Comparison of ENCODE assay signal across 17 cellular contexts in the genomic region with DNA sequence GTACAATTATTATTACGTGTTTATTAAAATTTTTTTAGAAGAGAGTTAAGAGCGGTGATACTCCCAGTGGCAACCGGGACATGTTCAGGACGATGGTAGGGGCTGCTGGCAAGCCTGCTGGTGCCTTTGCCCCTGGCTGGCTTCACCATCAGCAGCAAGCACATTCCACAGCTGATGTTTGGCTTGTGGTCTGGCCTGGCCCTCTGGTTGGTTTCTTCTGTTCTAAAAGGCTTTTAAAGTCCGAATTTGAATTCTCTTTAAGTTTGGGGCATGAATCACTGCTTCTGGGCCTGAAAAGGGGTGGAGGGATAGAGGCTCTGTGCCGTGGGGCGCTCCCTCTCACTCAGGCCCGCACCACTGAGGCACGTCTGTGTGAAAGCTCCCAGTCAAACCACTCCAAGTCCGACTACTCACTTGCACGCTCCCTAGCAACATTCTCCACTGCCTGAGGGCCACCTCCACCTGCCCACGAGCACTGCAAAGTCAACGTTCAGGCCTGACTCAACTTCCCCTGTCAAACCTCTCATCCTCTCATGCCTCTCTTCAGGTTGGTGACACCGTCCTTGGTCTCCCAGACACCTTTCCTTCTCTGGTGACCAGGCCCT. TPM values are rescaled to one million over a fixed set of nuclear protein-coding genes. Genes with fewer than 3 reads are reported as not detected.
A peak's percentile ranks its signal among the peaks of the same experiment; 100 is the strongest.
DNase-seq lines count a peak whose midpoint lies in the region; ATAC-seq and TF ChIP-seq lines count a peak whose summit lies in the region.
"Had no signal": no experiment of that assay in that cellular context is flagged by ENCODE, and none has a peak within 500 bp of the region (broad histone marks: within the 10 kb centered on the region; RNA-seq: fewer than 3 reads in every experiment).

No MANE protein-coding gene starts in this region.

- no peaks in the 10 kb centered on the region for H3F3A ChIP-seq in SK-N-SH (replicated peaks; ENCODE audit: insufficient read depth)

- no peak for TF ChIP-seq CTCF in Caco-2 (IDR thresholded peaks at IDR 0.05; ENCODE audit: insufficient read depth in 1 of 2, low read depth in 1 of 2, low read length in 1 of 2, severe bottlenecking in 1 of 2, unreplicated experiment in 1 of 2)
- no peak for TF ChIP-seq CTCF in SK-N-SH (IDR thresholded peaks at IDR 0.05)
- TF ChIP-seq CTCF in gastroesophageal sphincter (IDR thresholded peaks at IDR 0.05) = no peak
- no peak for TF ChIP-seq CTCF in suprapubic skin (IDR thresholded peaks at IDR 0.05)
- TF ChIP-seq CTCF in BE2C (IDR thresholded peaks at IDR 0.05; ENCODE audit: low read depth, low read length) = no peak

- H3K27ac ChIP-seq in SK-N-SH (ENCODE audit: low read depth in 2 of 2, low read length in 1 of 2) (no peak overlapping the region), gastroesophageal sphincter (peak overlapping the region in 3 of 4 donors; percentile 15 to 27 (median 20)), suprapubic skin (peak overlapping the region; percentile 7)
- H3K27ac ChIP-seq: BLaER1 treated with 17β-estradiol and CSF1 and Interleukin-3, amounts not matched to agents 10 nM and 100 nM; body of pancreas had no signal

- H3K9me3 ChIP-seq in Caco-2 = no peaks in the 10 kb centered on the region
- no peaks in the 10 kb centered on the region for H3K9me3 ChIP-seq in SK-N-SH
- no peaks in the 10 kb centered on the region for H3K9me3 ChIP-seq in gastroesophageal sphincter
- H3K9me3 ChIP-seq in suprapubic skin = no peaks in the 10 kb centered on the region
- H3K9me3 ChIP-seq in BE2C = no peaks in the 10 kb centered on the region
- H3K9me3 ChIP-seq: BLaER1 treated with 17β-estradiol and CSF1 and Interleukin-3, amounts not matched to agents 10 nM and 100 nM; body of pancreas had no signal

- H3K4me3 ChIP-seq in Caco-2 (ENCODE audit: low read depth, low read length) (peak overlapping the region; percentile 43), SK-N-SH (ENCODE audit: low read depth in 2 of 2, low read length in 1 of 2) (no peak overlapping the region), gastroesophageal sphincter (no peak overlapping the region), suprapubic skin (no peak overlapping the region), BE2C (ENCODE audit: low read depth, low read length) (no peak overlapping the region)
- H3K4me3 ChIP-seq: BLaER1 treated with 17β-estradiol and CSF1 and Interleukin-3, amounts not matched to agents 10 nM and 100 nM; body of pancreas; lung had no signal

- H3K9ac ChIP-seq in SK-N-SH = no peak overlapping the region
- H3K9ac ChIP-seq: BLaER1 treated with 17β-estradiol and CSF1 and Interleukin-3, amounts not matched to agents 10 nM and 100 nM had no signal

- H3K36me3 ChIP-seq in Caco-2 (ENCODE audit: control insufficient read depth, insufficient read depth, low read length) (no peaks in the 10 kb centered on the region; the same call in 1 of the 2 replicates), SK-N-SH (replicated peaks in 1 of 2; ENCODE audit: control insufficient read depth in 1 of 2, insufficient read depth in 2 of 2, low read length in 1 of 2) (no peaks in the 10 kb centered on the region), gastroesophageal sphincter (no peaks in the 10 kb centered on the region), suprapubic skin (no peaks in the 10 kb centered on the region), BE2C (no peaks in the 10 kb centered on the region)
- H3K36me3 ChIP-seq: BLaER1 treated with 17β-estradiol and CSF1 and Interleukin-3, amounts not matched to agents 10 nM and 100 nM had no signal

- peaks cover 7% of the 10 kb centered on the region for H3K36me3 Mint-ChIP-seq in Caco-2 (ENCODE audit: insufficient read depth, unreplicated experiment)

- peaks cover 24% of the 10 kb centered on the region for H3K4me1 Mint-ChIP-seq in Caco-2 (ENCODE audit: low read depth, unreplicated experiment)
- H3K4me1 Mint-ChIP-seq: activated T-helper 17 cell treated with anti-CD3 and anti-CD28 coated beads, Interleukin-2, amount 50 U/mL, for 72 hours had no signal

- TF ChIP-seq EP300 in SK-N-SH (IDR thresholded peaks at IDR 0.05; ENCODE audit: borderline replicate concordance in 1 of 2, low read depth in 1 of 2, low read length in 1 of 2) (0 out of 4 replicates have a peak, but pooled peaks of 1 of the 2 experiments have one; percentile 16), gastroesophageal sphincter (IDR thresholded peaks at IDR 0.05) (no peak), suprapubic skin (IDR thresholded peaks at IDR 0.05) (no peak)

- H2AFZ ChIP-seq in SK-N-SH (ENCODE audit: low read depth) = no peak overlapping the region

- DNase-seq in Caco-2 (no peak), SK-N-SH (no peak), suprapubic skin (ENCODE audit: low spot score in 2 of 2) (no peak), SHP77 treated with DMSO at 0.1 percent for 48 hours (lab: John Stamatoyannopoulos, UW) (no peak), NCI-H2029 treated with DMSO at 0.1 percent for 48 hours (lab: John Stamatoyannopoulos, UW) (no peak), NOMO-1 (lab: John Stamatoyannopoulos, UW; ENCODE audit: unreplicated experiment in 2 of 2) (no peak), BE2C (no peak)
- DNase-seq: activated CD4-positive, alpha-beta T cell treated with anti-CD3 and anti-CD28 coated beads, Interleukin-2, amount 50 U/mL, for 4 hours; effector CD4-positive, alpha-beta T cell; NK-92 treated with Interleukin-12 subunit alpha and Interleukin-12 subunit beta, amount 100 ng/mL, for 24 hours; SHP77; stimulated activated naive CD4-positive, alpha-beta T cell had no signal

- H3K27ac Mint-ChIP-seq in Caco-2 (ENCODE audit: unreplicated experiment) = peak overlapping the region; percentile 93
- H3K27ac Mint-ChIP-seq: activated T-helper 17 cell treated with anti-CD3 and anti-CD28 coated beads, Interleukin-2, amount 50 U/mL, for 72 hours had no signal

- 74% methylated on average over 14 of the region's 14 CpGs for WGBS in SK-N-SH (ENCODE audit: low lambda C conversion rate)
- WGBS in gastroesophageal sphincter (ENCODE audit: low coverage in 1 of 2), 2 donors = 79 to 88% methylated on average over 6 to 14 of the region's 14 CpGs
- WGBS in suprapubic skin = 78% methylated on average over 14 of the region's 14 CpGs

- no peaks in the 10 kb centered on the region for H4K20me1 ChIP-seq in SK-N-SH (ENCODE audit: insufficient read depth)
- H4K20me1 ChIP-seq: BLaER1 treated with 17β-estradiol and CSF1 and Interleukin-3, amounts not matched to agents 10 nM and 100 nM had no signal

- H3K4me1 ChIP-seq in Caco-2 (peaks cover 32% of the 10 kb centered on the region), SK-N-SH (ENCODE audit: control insufficient read depth in 1 of 2, insufficient read depth in 2 of 2, low read depth in 1 of 2, low read length in 1 of 2) (no peaks in the 10 kb centered on the region; a peak in 1 of 4 replicates), gastroesophageal sphincter (peaks cover 0 to 35% (median 14%) of the 10 kb centered on the region in 3 donors), suprapubic skin (peaks cover 14% of the 10 kb centered on the region), BE2C (no peaks in the 10 kb centered on the region)
- H3K4me1 ChIP-seq: body of pancreas had no signal

- H3K79me2 ChIP-seq in SK-N-SH (ENCODE audit: insufficient read depth) = no peaks in the 10 kb centered on the region; the same call in 1 of the 2 replicates

- intact Hi-C loops in Caco-2 (cut with micrococcal nuclease; ENCODE audit: unreplicated experiment) = no loop called here

- TF ChIP-seq RAD21 in SK-N-SH (IDR thresholded peaks at IDR 0.05; ENCODE audit: low read length) = no peak

- no peaks in the 10 kb centered on the region for H3K9me3 Mint-ChIP-seq in Caco-2 (ENCODE audit: unreplicated experiment)
- H3K9me3 Mint-ChIP-seq: activated T-helper 17 cell treated with anti-CD3 and anti-CD28 coated beads, Interleukin-2, amount 50 U/mL, for 72 hours had no signal

- no peaks in the 10 kb centered on the region for H3K9me2 ChIP-seq in SK-N-SH

- no peaks in the 10 kb centered on the region for H3K27me3 Mint-ChIP-seq in Caco-2 (ENCODE audit: insufficient read depth, unreplicated experiment)

- TF ChIP-seq POLR2A in gastroesophageal sphincter (IDR thresholded peaks at IDR 0.05) = no peak
- TF ChIP-seq POLR2A in suprapubic skin (IDR thresholded peaks at IDR 0.05) = no peak

- BruUV-seq in Caco-2 (replicated peaks; lab: Mats Ljungman, UMichigan) = TSS peak; percentile 84

- H3K4me2 ChIP-seq in SK-N-SH = no peak overlapping the region
- H3K4me2 ChIP-seq: BLaER1 treated with 17β-estradiol and CSF1 and Interleukin-3, amounts not matched to agents 10 nM and 100 nM had no signal

- CTCF ChIA-PET in Caco-2 (lab: Charles Lee) (no interaction called here), SK-N-SH (lab: Yijun Ruan, JAX) (no interaction called here)

- POLR2A ChIA-PET in Caco-2 (lab: Charles Lee) = no interaction called here
- POLR2A ChIA-PET in SK-N-SH (lab: Yijun Ruan, JAX) = no interaction called here

- no peak for ATAC-seq in gastroesophageal sphincter
- ATAC-seq: activated T-helper 17 cell treated with anti-CD3 and anti-CD28 coated beads, Interleukin-2, amount 50 U/mL, for 72 hours; body of pancreas had no signal

- peak overlapping the region; percentile 83 for H3K4me3 Mint-ChIP-seq in Caco-2 (ENCODE audit: unreplicated experiment)
- H3K4me3 Mint-ChIP-seq: activated T-helper 17 cell treated with anti-CD3 and anti-CD28 coated beads, Interleukin-2, amount 50 U/mL, for 72 hours had no signal

- no peaks in the 10 kb centered on the region for H3K27me3 ChIP-seq in Caco-2 (replicated peaks; ENCODE audit: control insufficient read depth, insufficient read depth, low read length)
- H3K27me3 ChIP-seq in SK-N-SH (ENCODE audit: insufficient read depth) = no peaks in the 10 kb centered on the region
- peaks cover 8% of the 10 kb centered on the region for H3K27me3 ChIP-seq in gastroesophageal sphincter
- H3K27me3 ChIP-seq in suprapubic skin = no peaks in the 10 kb centered on the region
- H3K27me3 ChIP-seq in BE2C = no peaks in the 10 kb centered on the region
- H3K27me3 ChIP-seq: BLaER1 treated with 17β-estradiol and CSF1 and Interleukin-3, amounts not matched to agents 10 nM and 100 nM; body of pancreas had no signal

TF ChIP-seq in SK-N-SH, 30 proteins besides CTCF, POLR2A, EP300 and RAD21:
- TF ChIP-seq GATA2 (CRISPR knock-in tag; IDR thresholded peaks at IDR 0.05) (no peak), FOSL2 (IDR thresholded peaks at IDR 0.05; ENCODE audit: borderline replicate concordance, low read depth) (peak; percentile 24; the same call in 1 of the 2 replicates), TCF12 (IDR thresholded peaks at IDR 0.05) (peak; percentile 52; the same call in 1 of the 2 replicates), SMC3 (IDR thresholded peaks at IDR 0.05; ENCODE audit: low read depth, low read length) (no peak), MXI1 (IDR thresholded peaks at IDR 0.05; ENCODE audit: low read depth, low read length) (no peak), NFIC (IDR thresholded peaks at IDR 0.05; ENCODE audit: borderline replicate concordance) (0 out of 2 replicates have a peak, but pooled peaks have one; percentile 44)

RNA-seq across cellular contexts. Expression of a gene that starts 10.1 kb away (rescaled TPM):
- total RNA-seq in Caco-2 (2022) (0.18 TPM in 1 of 2 replicates, not detected in the other), gastroesophageal sphincter (1 to 10 TPM; 3.8 to 9.5 (median 6.7) TPM), suprapubic skin (1 to 10 TPM in 3 of 4 donors, under 1 TPM in 1; 0.83 to 3.6 (median 2.0) TPM)
- 0.49 and 0.52 TPM in 2 replicates for polyA plus RNA-seq in SK-N-SH (2012; rRNA removed)
- polyA plus RNA-seq in SK-N-SH (2012; cell fraction: cytosol; rRNA removed) = 0.29 and 0.53 TPM in 2 replicates
- polyA plus RNA-seq in SK-N-SH (2012; cell fraction: nucleus; rRNA removed) = 1.0 and 1.1 TPM in 2 replicates
- 3.9 TPM for polyA plus RNA-seq in BE2C (2012; ENCODE audit: insufficient read depth, insufficient read length, low read depth)

Comparison
In these comparisons a context has a peak if more than half of its experiments do, and no peak if none do; other contexts are left out.
1. H3K27ac ChIP-seq: peak in gastroesophageal sphincter (3 of 4) and suprapubic skin (single experiment); none in SK-N-SH (0 of 2).